In the genomic region with DNA sequence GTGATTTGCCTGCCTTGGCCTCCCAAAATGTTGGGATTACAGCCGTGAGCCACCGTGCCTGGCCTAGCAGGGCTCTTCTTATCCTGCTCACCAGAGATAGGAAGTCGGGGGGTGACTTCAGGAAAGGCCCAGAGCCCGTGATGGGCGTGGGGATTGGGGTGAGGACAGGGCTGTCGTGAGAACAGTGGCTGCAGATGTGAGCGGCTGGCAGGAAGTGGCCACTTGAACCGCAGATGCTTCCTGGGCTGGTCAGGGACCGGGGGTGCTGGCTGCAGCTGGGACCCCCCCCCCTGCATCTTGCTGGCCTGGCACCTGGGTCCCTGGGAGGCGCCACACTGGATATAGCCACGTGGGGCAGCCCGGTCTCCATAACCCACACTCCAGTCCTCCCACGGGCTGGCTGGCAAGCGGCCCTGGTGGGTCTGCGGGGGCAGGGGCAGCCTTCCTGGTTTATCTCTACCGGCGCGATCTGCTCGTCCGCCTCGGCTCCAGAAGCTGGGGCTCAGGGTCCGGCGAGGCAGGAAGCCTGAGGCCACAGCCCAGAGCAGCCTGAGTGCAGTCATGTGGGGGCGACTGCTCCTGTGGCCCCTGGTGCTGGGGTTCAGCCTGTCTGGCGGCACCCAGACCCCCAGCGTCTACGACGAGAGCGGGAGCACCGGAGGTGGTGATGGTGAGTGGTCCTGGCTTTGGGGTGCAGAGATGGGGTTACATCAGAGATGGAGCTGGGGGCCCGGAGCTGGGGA, we compare ENCODE assay signal across 8 cellular contexts. TPM values are rescaled to one million over a fixed set of nuclear protein-coding genes. Genes with fewer than 3 reads are reported as not detected.
DNase-seq lines count a peak whose midpoint lies in the region; ATAC-seq and TF ChIP-seq lines count a peak whose summit lies in the region.

A gene (plus strand): TSS at position 371 of the 743 bp plus-strand sequence. CDS start 191 bp downstream, at position 562.

- H3K4me3 ChIP-seq in GM12875 (ENCODE audit: low read depth, low read length): peak within 1 kb of the TSS; percentile 53

- no peak for ATAC-seq in HG03520 (IDR thresholded peaks at IDR 0.05; ENCODE audit: unreplicated experiment)
- no peak for ATAC-seq in GM21576 (IDR thresholded peaks at IDR 0.05; ENCODE audit: unreplicated experiment)
- no peak for ATAC-seq in GM21786 (IDR thresholded peaks at IDR 0.05; ENCODE audit: unreplicated experiment)

- peak in 65 of 76 experiments; percentile 12 to 92 (median 70) for DNase-seq in HUDEP-2 (lab: John Stamatoyannopoulos, UW; ENCODE audit: unreplicated experiment in 76 of 76)
- peak; percentile 86 for DNase-seq in dermis blood vessel endothelial cell
- DNase-seq in pulmonary artery endothelial cell (ENCODE audit: low read depth, low spot score): peak; percentile 44
- no peak for DNase-seq in T-helper 9 cell

- TF ChIP-seq CTCF in GM12875 (IDR thresholded peaks at IDR 0.05; ENCODE audit: borderline replicate concordance, insufficient read depth, low read depth, low read length): no peak

RNA-seq across cellular contexts. Expression of the gene that starts here (rescaled TPM):
- total RNA-seq in dermis blood vessel endothelial cell (3.0 and 14.0 TPM in 2 replicates), pulmonary artery endothelial cell (0.71 and 1.4 TPM in 2 replicates)
